Comparison of ENCODE assay signal across 24 cellular contexts in the genomic region with DNA sequence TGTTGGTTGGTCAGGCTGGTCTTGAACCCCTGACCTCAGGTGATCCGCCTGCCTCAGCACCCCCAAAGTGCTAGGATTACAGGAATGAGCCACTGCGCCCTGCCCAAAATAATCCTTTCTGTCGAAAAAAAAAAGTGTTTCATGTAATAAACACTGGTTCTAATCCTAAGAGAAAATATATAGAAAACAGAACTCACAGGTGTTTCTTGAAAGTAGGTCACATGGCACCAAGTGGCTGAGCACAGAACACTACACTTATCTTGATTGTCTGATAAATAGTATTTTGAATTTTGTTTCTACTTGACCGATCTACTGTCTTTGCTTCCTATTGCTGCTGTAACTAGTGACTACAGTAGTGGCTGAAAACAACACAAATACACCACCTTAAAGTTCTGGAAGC.
"Had no signal": no experiment of that assay in that cellular context is flagged by ENCODE, and none has a peak within 500 bp of the region (broad histone marks: within the 10 kb centered on the region; RNA-seq: fewer than 3 reads in every experiment).

No MANE protein-coding gene starts in this region.

- ATAC-seq: naive thymus-derived CD8-positive, alpha-beta T cell; natural killer cell treated with Interleukin-12 subunit alpha and Interleukin-12 subunit beta and Interleukin-15 and Interleukin-18, amount 100 ng/mL, for 72 hours; pancreas; right lobe of liver; stimulated activated effector memory CD8-positive, alpha-beta T cell treated with anti-CD3 and anti-CD28 coated beads, Interleukin-12 subunit alpha, Interleukin-12 subunit beta, amount 100 ng/mL, for 72 hours; stimulated activated naive B cell treated with anti-CD40 and anti-IgM and Interleukin-4, amounts not matched to agents 10 μg/mL and 1 μg/mL and 100 μg/mL, for 72 hours had no signal

- H3K4me1 ChIP-seq: pancreas, prostate gland, right atrium auricular region, right lobe of liver, sigmoid colon, stomach, thyroid gland, tibial nerve, upper lobe of left lung had no signal

- H3K9me3 ChIP-seq: neutrophil, pancreas, prostate gland, right lobe of liver, thoracic aorta, thyroid gland had no signal

- H3K4me3 ChIP-seq: pancreas, prostate gland, right atrium auricular region, right lobe of liver, sigmoid colon, stomach, thoracic aorta, thyroid gland, tibial nerve, upper lobe of left lung had no signal

- DNase-seq: naive thymus-derived CD8-positive, alpha-beta T cell; nephron progenitor cell; nucleus accumbens; pancreas; retina; right lobe of liver; sigmoid colon; small intestine; stimulated activated CD4-positive, alpha-beta T cell treated with anti-CD3 and anti-CD28 coated beads, Interleukin-15, amount 100 ng/mL, for 24 hours; stimulated activated CD4-positive, alpha-beta T cell treated with anti-CD3 and anti-CD28 coated beads, Interleukin-2, amount 100 ng/mL, for 24 hours; stimulated activated CD4-positive, alpha-beta T cell treated with anti-CD3 and anti-CD28 coated beads, Interleukin-2, amount 100 ng/mL, for 48 hours; stimulated activated CD4-positive, alpha-beta T cell treated with anti-CD3 and anti-CD28 coated beads, Interleukin-4, amount 100 ng/mL, for 24 hours; stimulated activated naive B cell treated with anti-CD40 and anti-IgM and Interleukin-4, amounts not matched to agents 10 μg/mL and 1 μg/mL and 100 μg/mL, for 72 hours; stimulated activated naive CD4-positive, alpha-beta T cell treated with Interleukin-2 at 50 U/mL for 16 hours; stomach; thyroid gland; upper lobe of left lung had no signal

- H3K36me3 ChIP-seq: neutrophil, pancreas, prostate gland, right atrium auricular region, right lobe of liver, sigmoid colon, stomach, thoracic aorta, thyroid gland, tibial nerve, upper lobe of left lung had no signal

- H3K27me3 ChIP-seq: neutrophil, pancreas, right atrium auricular region, right lobe of liver, sigmoid colon, stomach, thyroid gland, tibial nerve, upper lobe of left lung had no signal

- H3K27ac ChIP-seq: neutrophil, pancreas, prostate gland, right atrium auricular region, right lobe of liver, sigmoid colon, stomach, thoracic aorta, thyroid gland, tibial nerve, upper lobe of left lung had no signal
